Comparison of ENCODE assay signal across 14 cellular contexts in genomic region chr21:27047331-27048314, GRCh38.
DNase-seq lines count a peak whose midpoint lies in the region; ATAC-seq, FAIRE-seq and TF ChIP-seq lines count a peak whose summit lies in the region.
"Had no signal": no experiment of that assay in that cellular context is flagged by ENCODE, and none has a peak within 500 bp of the region (broad histone marks: within the 10 kb centered on the region; RNA-seq: fewer than 3 reads in every experiment).

No MANE protein-coding gene starts in this region.

- BruUV-seq in HepG2 (replicated peaks; lab: Mats Ljungman, UMichigan), result no TSS peak

- CTCF ChIA-PET in HepG2 (lab: Yijun Ruan, JAX; ENCODE audit: low intra/inter-chr PET ratio, low total read pairs), result no interaction called here

- peak overlapping the region; percentile 9 for H3K27ac Mint-ChIP-seq in activated naive CD8-positive, alpha-beta T cell treated with anti-CD3 and anti-CD28 coated beads, Interleukin-2, amount 10 ng/mL, durations not matched to agents 7 days and 5 days
- no peak overlapping the region for H3K27ac Mint-ChIP-seq in activated naive CD8-positive, alpha-beta T cell treated with anti-CD3 and anti-CD28 coated beads for 36 hours
- H3K27ac Mint-ChIP-seq: activated naive CD8-positive, alpha-beta T cell treated with anti-CD3 and anti-CD28 coated beads, Interleukin-2, amount 50 U/mL, for 24 hours had no signal

- DNase-seq in activated naive CD8-positive, alpha-beta T cell treated with anti-CD3 and anti-CD28 coated beads, Interleukin-2, amount 10 ng/mL, durations not matched to agents 7 days and 5 days, result no peak
- DNase-seq in activated naive CD8-positive, alpha-beta T cell treated with anti-CD3 and anti-CD28 coated beads for 36 hours, result no peak
- DNase-seq in amniotic stem cell (lab: John Stamatoyannopoulos, UW) (peak; percentile 4), iris pigment epithelial cell (ENCODE audit: low read depth) (peak; percentile 50), NCI-H1436 treated with DMSO at 0.1 percent for 48 hours (lab: John Stamatoyannopoulos, UW) (no peak), dorsolateral prefrontal cortex (no peak), HepG2 (ENCODE audit: low spot score) (no peak)
- DNase-seq: activated naive CD8-positive, alpha-beta T cell treated with anti-CD3 and anti-CD28 coated beads, Interleukin-2, amount 50 U/mL, for 24 hours; DMS53; MM.1S; right cardiac atrium; RPMI8226 had no signal

- intact Hi-C loops in dorsolateral prefrontal cortex (cut with DNase I) (no loop called here), HepG2 (cut with micrococcal nuclease; ENCODE audit: unreplicated experiment) (no loop called here)

- H3K4me1 ChIP-seq in HepG2 (ENCODE audit: insufficient read depth, low read length), result no peaks in the 10 kb centered on the region
- H3K4me1 ChIP-seq: tibial nerve had no signal

- no peak overlapping the region for H3K4me3 Mint-ChIP-seq in activated naive CD8-positive, alpha-beta T cell treated with anti-CD3 and anti-CD28 coated beads, Interleukin-2, amount 10 ng/mL, durations not matched to agents 7 days and 5 days
- no peak overlapping the region for H3K4me3 Mint-ChIP-seq in activated naive CD8-positive, alpha-beta T cell treated with anti-CD3 and anti-CD28 coated beads for 36 hours
- H3K4me3 Mint-ChIP-seq: activated naive CD8-positive, alpha-beta T cell treated with anti-CD3 and anti-CD28 coated beads, Interleukin-2, amount 50 U/mL, for 24 hours had no signal

- no peak overlapping the region for H3K4me2 ChIP-seq in HepG2 (ENCODE audit: low read depth, low read length)

- H3K9me3 Mint-ChIP-seq in activated naive CD8-positive, alpha-beta T cell treated with anti-CD3 and anti-CD28 coated beads, Interleukin-2, amount 10 ng/mL, durations not matched to agents 7 days and 5 days, result no peaks in the 10 kb centered on the region
- no peaks in the 10 kb centered on the region for H3K9me3 Mint-ChIP-seq in activated naive CD8-positive, alpha-beta T cell treated with anti-CD3 and anti-CD28 coated beads for 36 hours
- H3K9me3 Mint-ChIP-seq: activated naive CD8-positive, alpha-beta T cell treated with anti-CD3 and anti-CD28 coated beads, Interleukin-2, amount 50 U/mL, for 24 hours had no signal

- H3K27ac ChIP-seq in dorsolateral prefrontal cortex (no peak overlapping the region), HepG2 (ENCODE audit: extremely low read length, insufficient read depth, low read length) (no peak overlapping the region)
- H3K27ac ChIP-seq: tibial nerve had no signal

- TF ChIP-seq RAD21 in HepG2 (CRISPR knock-in tag; IDR thresholded peaks at IDR 0.05), result no peak

- no peak for ATAC-seq in activated naive CD8-positive, alpha-beta T cell treated with anti-CD3 and anti-CD28 coated beads, Interleukin-2, amount 10 ng/mL, durations not matched to agents 7 days and 5 days (ENCODE audit: low read depth)
- ATAC-seq in HG03457 (IDR thresholded peaks at IDR 0.05; ENCODE audit: unreplicated experiment) (no peak), HepG2 (no peak)
- ATAC-seq: activated naive CD8-positive, alpha-beta T cell treated with anti-CD3 and anti-CD28 coated beads, Interleukin-2, amount 50 U/mL, for 24 hours; right cardiac atrium had no signal

- H3K79me2 ChIP-seq in HepG2 (ENCODE audit: insufficient read depth, low read length), result no peaks in the 10 kb centered on the region

- no peaks in the 10 kb centered on the region for H3K27me3 ChIP-seq in dorsolateral prefrontal cortex
- no peaks in the 10 kb centered on the region for H3K27me3 ChIP-seq in HepG2 (ENCODE audit: control insufficient read depth in 1 of 2, insufficient read depth in 2 of 2, low read length in 2 of 2)
- H3K27me3 ChIP-seq: tibial nerve had no signal

- H4K20me1 ChIP-seq in HepG2 (ENCODE audit: insufficient read depth, low read length), result no peaks in the 10 kb centered on the region

- H3K36me3 Mint-ChIP-seq in activated naive CD8-positive, alpha-beta T cell treated with anti-CD3 and anti-CD28 coated beads, Interleukin-2, amount 10 ng/mL, durations not matched to agents 7 days and 5 days, result no peaks in the 10 kb centered on the region
- no peaks in the 10 kb centered on the region for H3K36me3 Mint-ChIP-seq in activated naive CD8-positive, alpha-beta T cell treated with anti-CD3 and anti-CD28 coated beads for 36 hours

- WGBS in HepG2 (ENCODE audit: low lambda C conversion rate), result 3% methylated on average over 2 of the region's 2 CpGs

- TF ChIP-seq EP300 in HepG2 (IDR thresholded peaks at IDR 0.05; ENCODE audit: low read depth in 2 of 2, low read length in 2 of 2) (no peak), HepG2 (CRISPR knock-in tag; IDR thresholded peaks at IDR 0.05; ENCODE audit: borderline replicate concordance) (no peak)

- no peaks in the 10 kb centered on the region for H3K36me3 ChIP-seq in HepG2 (replicated peaks in 1 of 2; ENCODE audit: control insufficient read depth in 1 of 2, insufficient read depth in 2 of 2, low read length in 2 of 2)
- H3K36me3 ChIP-seq: tibial nerve had no signal

- H3K9ac ChIP-seq in HepG2 (ENCODE audit: insufficient read depth, low read depth, low read length), result no peak overlapping the region

- no peak for FAIRE-seq in HepG2 (lab: Jason Lieb, UNC)

- H2AFZ ChIP-seq in HepG2 (ENCODE audit: low read length), result no peak overlapping the region

- H3K4me1 Mint-ChIP-seq in activated naive CD8-positive, alpha-beta T cell treated with anti-CD3 and anti-CD28 coated beads, Interleukin-2, amount 10 ng/mL, durations not matched to agents 7 days and 5 days, result no peaks in the 10 kb centered on the region
- H3K4me1 Mint-ChIP-seq in activated naive CD8-positive, alpha-beta T cell treated with anti-CD3 and anti-CD28 coated beads for 36 hours, result no peaks in the 10 kb centered on the region
- H3K4me1 Mint-ChIP-seq: activated naive CD8-positive, alpha-beta T cell treated with anti-CD3 and anti-CD28 coated beads, Interleukin-2, amount 50 U/mL, for 24 hours had no signal

- in situ Hi-C loops in HepG2 (cut with HindIII; ENCODE audit: extremely low pct_ligation_motif_present, low pct_unique_long_range_greater_than_20kb), result no loop called here

- H3K9me3 ChIP-seq in HepG2 (ENCODE audit: low read length), result peaks cover 91% of the 10 kb centered on the region
- H3K9me3 ChIP-seq: tibial nerve had no signal

- H3K4me3 ChIP-seq in dorsolateral prefrontal cortex (no peak overlapping the region), HepG2 (replicated peaks in 1 of 3; ENCODE audit: insufficient read depth in 1 of 3, low read depth in 2 of 3, low read length in 3 of 3) (no peak overlapping the region)
- H3K4me3 ChIP-seq: tibial nerve had no signal

- H3K27me3 Mint-ChIP-seq in activated naive CD8-positive, alpha-beta T cell treated with anti-CD3 and anti-CD28 coated beads, Interleukin-2, amount 10 ng/mL, durations not matched to agents 7 days and 5 days, result no peaks in the 10 kb centered on the region
- H3K27me3 Mint-ChIP-seq in activated naive CD8-positive, alpha-beta T cell treated with anti-CD3 and anti-CD28 coated beads for 36 hours, result no peaks in the 10 kb centered on the region
- H3K27me3 Mint-ChIP-seq: activated naive CD8-positive, alpha-beta T cell treated with anti-CD3 and anti-CD28 coated beads, Interleukin-2, amount 50 U/mL, for 24 hours had no signal

- POLR2A ChIA-PET in activated naive CD8-positive, alpha-beta T cell treated with anti-CD3 and anti-CD28 coated beads, Interleukin-2, amount 10 ng/mL, durations not matched to agents 7 days and 5 days (lab: Charles Lee), result no interaction called here
- POLR2A ChIA-PET in HepG2 (lab: Yijun Ruan, JAX), result no interaction called here

- no peak for TF ChIP-seq CTCF in dorsolateral prefrontal cortex (IDR thresholded peaks at IDR 0.05 in 54 of 56, conservative IDR thresholded peaks at IDR 0.05 in 2 of 56; ENCODE audit: low read depth in 1 of 56, partially characterized antibody in 56 of 56)
- no peak for TF ChIP-seq CTCF in HepG2 (CRISPR knock-in tag; IDR thresholded peaks at IDR 0.05)

- TF ChIP-seq POLR2A in HepG2 (IDR thresholded peaks at IDR 0.05; ENCODE audit: insufficient read depth in 1 of 2, low read depth in 2 of 2, low read length in 2 of 2), result no peak

TF ChIP-seq in HepG2, 621 proteins besides CTCF, POLR2A, EP300 and RAD21:
- TF ChIP-seq ZZZ3 (CRISPR knock-in tag; IDR thresholded peaks at IDR 0.05; ENCODE audit: borderline replicate concordance), result no peak
- TF ChIP-seq MYPOP (CRISPR knock-in tag; IDR thresholded peaks at IDR 0.05), result no peak
- TF ChIP-seq SMAD3 (CRISPR knock-in tag; IDR thresholded peaks at IDR 0.05), result no peak
- TF ChIP-seq, protein P1, sequence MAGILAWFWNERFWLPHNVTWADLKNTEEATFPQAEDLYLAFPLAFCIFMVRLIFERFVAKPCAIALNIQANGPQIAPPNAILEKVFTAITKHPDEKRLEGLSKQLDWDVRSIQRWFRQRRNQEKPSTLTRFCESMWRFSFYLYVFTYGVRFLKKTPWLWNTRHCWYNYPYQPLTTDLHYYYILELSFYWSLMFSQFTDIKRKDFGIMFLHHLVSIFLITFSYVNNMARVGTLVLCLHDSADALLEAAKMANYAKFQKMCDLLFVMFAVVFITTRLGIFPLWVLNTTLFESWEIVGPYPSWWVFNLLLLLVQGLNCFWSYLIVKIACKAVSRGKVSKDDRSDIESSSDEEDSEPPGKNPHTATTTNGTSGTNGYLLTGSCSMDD (CRISPR knock-in tag; IDR thresholded peaks at IDR 0.05), result no peak

Comparison
In these comparisons a context has a peak if more than half of its experiments do, and no peak if none do; other contexts are left out.
1. DNase-seq: peak in amniotic stem cell (single experiment) and iris pigment epithelial cell (single experiment); none in activated naive CD8-positive, alpha-beta T cell treated with anti-CD3 and anti-CD28 coated beads, Interleukin-2, amount 10 ng/mL, durations not matched to agents 7 days and 5 days (single experiment), activated naive CD8-positive, alpha-beta T cell treated with anti-CD3 and anti-CD28 coated beads for 36 hours (single experiment), NCI-H1436 treated with DMSO at 0.1 percent for 48 hours (single experiment), dorsolateral prefrontal cortex (0 of 10) and HepG2 (single experiment).